ENCODE assay signal across 29 cellular contexts in the genomic region with DNA sequence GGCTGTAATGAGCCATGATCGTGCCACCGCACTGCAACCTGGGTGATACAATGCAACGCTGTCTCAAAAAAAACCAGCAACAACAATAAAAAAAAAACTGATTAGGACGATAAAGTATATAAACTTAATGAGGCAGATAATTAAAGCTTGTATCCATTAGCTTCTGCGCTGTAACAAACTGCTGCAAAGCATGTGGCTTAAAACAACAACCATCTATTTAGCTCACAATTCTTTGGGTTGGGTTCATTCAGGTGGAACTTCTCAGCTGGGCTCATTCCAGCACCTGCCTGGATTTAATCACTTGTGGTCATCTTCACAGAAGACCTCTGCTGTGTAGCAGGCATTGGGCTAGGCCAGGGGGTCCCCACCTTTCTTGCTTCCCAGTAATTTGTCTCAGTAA. TPM values are rescaled to one million over a fixed set of nuclear protein-coding genes. Genes with fewer than 3 reads are reported as not detected.
"Had no signal": no experiment of that assay in that cellular context is flagged by ENCODE, and none has a peak within 500 bp of the region (broad histone marks: within the 10 kb centered on the region; RNA-seq: fewer than 3 reads in every experiment).

No MANE protein-coding gene starts in this region.

- H3K27me3 Mint-ChIP-seq: activated CD4-positive, alpha-beta T cell treated with anti-CD3 and anti-CD28 coated beads, Interleukin-2, amount 10 ng/mL, durations not matched to agents 7 days and 5 days; activated naive CD8-positive, alpha-beta T cell treated with anti-CD3 and anti-CD28 coated beads, Interleukin-2, amount 10 ng/mL, durations not matched to agents 7 days and 5 days; brain; dendritic cell treated with granulocyte-macrophage colony-stimulating factor and Interleukin-4, amounts not matched to agents 40 ng/mL and 50 ng/mL, for 4 days; stimulated activated naive B cell treated with anti-CD40 and anti-IgM and Interleukin-4, amounts not matched to agents 10 μg/mL and 1 μg/mL and 100 μg/mL, for 72 hours; T-cell had no signal

- H3K27ac Mint-ChIP-seq: activated CD4-positive, alpha-beta T cell treated with anti-CD3 and anti-CD28 coated beads, Interleukin-2, amount 10 ng/mL, durations not matched to agents 7 days and 5 days; activated naive CD8-positive, alpha-beta T cell treated with anti-CD3 and anti-CD28 coated beads, Interleukin-2, amount 10 ng/mL, durations not matched to agents 7 days and 5 days; activated T-helper 2 cell treated with anti-CD3 and anti-CD28 coated beads, Interferon-gamma antibody, Interleukin-2, Interleukin-4, amounts not matched to agents 10 μg/mL and 5 μg/mL and 100 μg/mL, durations not matched to agents 14 hours and 24 hours and 36 hours; brain; dendritic cell treated with granulocyte-macrophage colony-stimulating factor and Interleukin-4, amounts not matched to agents 40 ng/mL and 50 ng/mL, for 4 days; natural killer cell; stimulated activated naive B cell treated with anti-CD40 and anti-IgM and Interleukin-4, amounts not matched to agents 10 μg/mL and 1 μg/mL and 100 μg/mL, for 72 hours; T-cell; T-helper 2 cell treated with Interferon-gamma antibody and Interleukin-4, amounts not matched to agents 5 μg/mL and 100 μg/mL, for 36 hours had no signal

- H3K4me3 Mint-ChIP-seq: activated CD4-positive, alpha-beta T cell treated with anti-CD3 and anti-CD28 coated beads, Interleukin-2, amount 10 ng/mL, durations not matched to agents 7 days and 5 days; activated naive CD8-positive, alpha-beta T cell treated with anti-CD3 and anti-CD28 coated beads, Interleukin-2, amount 10 ng/mL, durations not matched to agents 7 days and 5 days; activated T-cell treated with anti-CD3 and anti-CD28 coated beads, Interleukin-2, amount 50 U/mL, for 4 hours; brain; dendritic cell treated with granulocyte-macrophage colony-stimulating factor and Interleukin-4, amounts not matched to agents 40 ng/mL and 50 ng/mL, for 4 days; natural killer cell; stimulated activated naive B cell treated with anti-CD40 and anti-IgM and Interleukin-4, amounts not matched to agents 10 μg/mL and 1 μg/mL and 100 μg/mL, for 72 hours; T-cell; T-helper 2 cell treated with Interferon-gamma antibody and Interleukin-4, amounts not matched to agents 5 μg/mL and 100 μg/mL, for 36 hours had no signal

- H3K9me3 ChIP-seq: left ventricle myocardium inferior had no signal

- H3K4me1 Mint-ChIP-seq: brain, natural killer cell had no signal

- DNase-seq: activated CD4-positive, alpha-beta T cell treated with anti-CD3 and anti-CD28 coated beads, Interleukin-2, amount 10 ng/mL, durations not matched to agents 7 days and 5 days; activated CD4-positive, CD25-positive, alpha-beta regulatory T cell treated with anti-CD3 and anti-CD28 coated beads, Interleukin-2, amount 50 U/mL, for 72 hours; activated naive CD4-positive, alpha-beta T cell; activated naive CD8-positive, alpha-beta T cell treated with anti-CD3 and anti-CD28 coated beads, Interleukin-2, amount 10 ng/mL, durations not matched to agents 7 days and 5 days; activated T-cell treated with anti-CD3 and anti-CD28 coated beads, Interleukin-2, amount 50 U/mL, for 4 hours; amygdala; effector CD4-positive, alpha-beta T cell; foreskin fibroblast; left ventricle myocardium inferior; midbrain; natural killer cell; retina; stimulated activated CD4-positive, alpha-beta T cell treated with anti-CD3 and anti-CD28 coated beads, Interleukin-2, amount 100 ng/mL, for 48 hours; stimulated activated CD8-positive, alpha-beta memory T cell treated with anti-CD3 and anti-CD28 coated beads, Interleukin-4, amount 100 ng/mL, for 48 hours; stimulated activated naive B cell treated with anti-CD40 and anti-IgM and Interleukin-4, amounts not matched to agents 10 μg/mL and 1 μg/mL and 100 μg/mL, for 72 hours; T-cell; WERI-Rb-1 had no signal

- H3K4me3 ChIP-seq: left ventricle myocardium inferior had no signal

- ATAC-seq: activated T-cell treated with anti-CD3 and anti-CD28 coated beads, Interleukin-2, amount 50 U/mL, for 4 hours; natural killer cell; stimulated activated naive B cell treated with anti-CD40 and anti-IgM and Interleukin-4, amounts not matched to agents 10 μg/mL and 1 μg/mL and 100 μg/mL, for 72 hours; T-cell had no signal

- H3K27ac ChIP-seq: left ventricle myocardium inferior, WERI-Rb-1 had no signal

- H3K9me3 Mint-ChIP-seq: activated CD4-positive, alpha-beta T cell treated with anti-CD3 and anti-CD28 coated beads, Interleukin-2, amount 10 ng/mL, durations not matched to agents 7 days and 5 days; activated naive CD8-positive, alpha-beta T cell treated with anti-CD3 and anti-CD28 coated beads, Interleukin-2, amount 10 ng/mL, durations not matched to agents 7 days and 5 days; activated T-cell treated with anti-CD3 and anti-CD28 coated beads, Interleukin-2, amount 50 U/mL, for 4 hours; activated T-helper 2 cell treated with anti-CD3 and anti-CD28 coated beads, Interferon-gamma antibody, Interleukin-2, Interleukin-4, amounts not matched to agents 10 μg/mL and 5 μg/mL and 100 μg/mL, durations not matched to agents 14 hours and 24 hours and 36 hours; brain; dendritic cell treated with granulocyte-macrophage colony-stimulating factor and Interleukin-4, amounts not matched to agents 40 ng/mL and 50 ng/mL, for 4 days; natural killer cell; stimulated activated naive B cell treated with anti-CD40 and anti-IgM and Interleukin-4, amounts not matched to agents 10 μg/mL and 1 μg/mL and 100 μg/mL, for 72 hours; T-cell; T-helper 2 cell treated with Interferon-gamma antibody and Interleukin-4, amounts not matched to agents 5 μg/mL and 100 μg/mL, for 36 hours had no signal

RNA-seq across cellular contexts. Expression of a gene that starts 59.3 kb away (rescaled TPM):
- total RNA-seq: activated CD4-positive, alpha-beta T cell treated with anti-CD3 and anti-CD28 coated beads, Interleukin-2, amount 10 ng/mL, durations not matched to agents 7 days and 5 days; activated naive CD8-positive, alpha-beta T cell treated with anti-CD3 and anti-CD28 coated beads, Interleukin-2, amount 10 ng/mL, durations not matched to agents 7 days and 5 days; activated T-helper 2 cell treated with anti-CD3 and anti-CD28 coated beads, Interferon-gamma antibody, Interleukin-2, Interleukin-4, amounts not matched to agents 10 μg/mL and 5 μg/mL and 100 μg/mL, durations not matched to agents 14 hours and 24 hours and 36 hours; cardiac septum; epithelial cell of proximal tubule; fibroblast of lung; left ventricle myocardium inferior; lung microvascular endothelial cell; osteoblast; posterior vena cava; urinary bladder had no signal
- polyA plus RNA-seq: fibroblast of lung, keratinocyte, urinary bladder had no signal
